Comparison of ENCODE assay signal across 16 cellular contexts in the genomic region with DNA sequence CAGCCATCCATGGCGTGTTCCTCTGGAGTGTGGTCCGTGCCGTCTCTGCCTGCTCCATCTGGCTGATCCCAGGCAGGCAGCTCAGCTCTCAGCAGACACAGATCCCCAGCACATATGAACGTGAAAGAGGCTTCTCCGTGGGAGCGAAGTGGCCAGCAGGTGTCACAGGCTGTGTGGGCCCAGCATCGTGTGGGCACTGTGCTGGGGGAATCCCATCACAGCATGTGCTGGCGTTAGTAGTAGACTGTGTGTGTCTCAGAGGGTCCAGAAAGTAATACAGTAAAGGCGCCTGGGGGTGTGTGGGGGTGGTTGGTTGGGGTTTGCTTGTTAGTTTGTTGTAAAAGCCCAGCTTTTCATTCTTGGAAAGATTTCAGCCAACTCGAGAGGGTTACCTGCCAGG.
DNase-seq lines count a peak whose midpoint lies in the region; FAIRE-seq and TF ChIP-seq lines count a peak whose summit lies in the region.
"Had no signal": no experiment of that assay in that cellular context is flagged by ENCODE, and none has a peak within 500 bp of the region (broad histone marks: within the 10 kb centered on the region; RNA-seq: fewer than 3 reads in every experiment).

No MANE protein-coding gene starts in this region.

- H3F3A ChIP-seq in neural progenitor cell (ENCODE audit: low read depth) = peaks cover 25% of the 10 kb centered on the region

- H3K4me3 ChIP-seq in coronary artery (no peak overlapping the region), neural progenitor cell (no peak overlapping the region)
- H3K4me3 ChIP-seq: BLaER1, K562, PC-9 had no signal

- no peaks in the 10 kb centered on the region for H3K36me3 ChIP-seq in neural progenitor cell

- H3K4me1 ChIP-seq in neural progenitor cell = peaks cover 51% of the 10 kb centered on the region

- no peak for TF ChIP-seq CTCF in coronary artery (IDR thresholded peaks at IDR 0.05)
- TF ChIP-seq CTCF in neural progenitor cell (IDR thresholded peaks at IDR 0.05) = no peak
- TF ChIP-seq CTCF in chondrocyte (IDR thresholded peaks at IDR 0.05) = no peak

- H3K79me2 ChIP-seq in neural progenitor cell (ENCODE audit: low read depth) = peaks cover 92% of the 10 kb centered on the region

- no peak for FAIRE-seq in RCC 7860 (lab: Jason Lieb, UNC)
- FAIRE-seq: HTR-8/SVneo, K562 had no signal

- H3K27ac ChIP-seq in coronary artery = no peak overlapping the region
- no peak overlapping the region for H3K27ac ChIP-seq in neural progenitor cell
- H3K27ac ChIP-seq: BLaER1, PC-9 had no signal

- H4K20me1 ChIP-seq in neural progenitor cell (ENCODE audit: low read depth) = peaks cover 100% of the 10 kb centered on the region

- H3K9ac ChIP-seq in neural progenitor cell = no peak overlapping the region
- H3K9ac ChIP-seq: BLaER1 had no signal

- H3K9me3 Mint-ChIP-seq in neural progenitor cell = no peaks in the 10 kb centered on the region
- H3K9me3 Mint-ChIP-seq in chondrocyte (ENCODE audit: low read depth) = no peaks in the 10 kb centered on the region

- H3K36me3 Mint-ChIP-seq in neural progenitor cell (no peaks in the 10 kb centered on the region), chondrocyte (ENCODE audit: low read depth) (no peaks in the 10 kb centered on the region)

- no peaks in the 10 kb centered on the region for H3K9me3 ChIP-seq in neural progenitor cell (ENCODE audit: low read depth)
- H3K9me3 ChIP-seq: BLaER1 had no signal

- no peaks in the 10 kb centered on the region for H3K27me3 ChIP-seq in neural progenitor cell
- H3K27me3 ChIP-seq: BLaER1 had no signal

- H3K4me1 Mint-ChIP-seq in neural progenitor cell (peaks cover 82% of the 10 kb centered on the region), chondrocyte (ENCODE audit: low read depth) (peaks cover 66% of the 10 kb centered on the region)

- H2AFZ ChIP-seq in neural progenitor cell (replicated peaks) = no peak overlapping the region
- H2AFZ ChIP-seq: PC-9 had no signal

- H3K4me3 Mint-ChIP-seq in neural progenitor cell = peak overlapping the region; percentile 60
- H3K4me3 Mint-ChIP-seq in chondrocyte (ENCODE audit: unreplicated experiment) = no peak overlapping the region

- no peak overlapping the region for H3K4me2 ChIP-seq in neural progenitor cell
- H3K4me2 ChIP-seq: BLaER1, PC-9 had no signal

- DNase-seq in NCI-H524 treated with DMSO at 0.1 percent for 48 hours (lab: John Stamatoyannopoulos, UW) (peak; percentile 9), coronary artery (ENCODE audit: low spot score) (peak; percentile 8), neural progenitor cell (ENCODE audit: low spot score) (no peak), AG20443 (ENCODE audit: low spot score) (no peak), SW480 (ENCODE audit: low spot score) (no peak), RCC 7860 (ENCODE audit: low spot score) (no peak), chondrocyte (ENCODE audit: low spot score) (no peak)
- DNase-seq: NCI-H1436 treated with DMSO at 0.1 percent for 48 hours, NCI-H2107, NCI-H226, NCI-H526 treated with DMSO at 0.1 percent for 48 hours, PC-9, Right ventricle myocardium superior had no signal

- H3K27ac Mint-ChIP-seq in neural progenitor cell (peak overlapping the region; percentile 46), chondrocyte (ENCODE audit: unreplicated experiment) (no peak overlapping the region)

- peaks cover 6% of the 10 kb centered on the region for H3K27me3 Mint-ChIP-seq in neural progenitor cell (ENCODE audit: insufficient read depth, low read depth)
- no peaks in the 10 kb centered on the region for H3K27me3 Mint-ChIP-seq in chondrocyte (ENCODE audit: low read depth)

Comparison
In these comparisons a context has a peak if more than half of its experiments do, and no peak if none do; other contexts are left out.
1. DNase-seq: peak in NCI-H524 treated with DMSO at 0.1 percent for 48 hours (single experiment) and coronary artery (single experiment); none in neural progenitor cell (single experiment), AG20443 (single experiment), SW480 (single experiment), RCC 7860 (single experiment) and chondrocyte (single experiment).